In the genomic region with DNA sequence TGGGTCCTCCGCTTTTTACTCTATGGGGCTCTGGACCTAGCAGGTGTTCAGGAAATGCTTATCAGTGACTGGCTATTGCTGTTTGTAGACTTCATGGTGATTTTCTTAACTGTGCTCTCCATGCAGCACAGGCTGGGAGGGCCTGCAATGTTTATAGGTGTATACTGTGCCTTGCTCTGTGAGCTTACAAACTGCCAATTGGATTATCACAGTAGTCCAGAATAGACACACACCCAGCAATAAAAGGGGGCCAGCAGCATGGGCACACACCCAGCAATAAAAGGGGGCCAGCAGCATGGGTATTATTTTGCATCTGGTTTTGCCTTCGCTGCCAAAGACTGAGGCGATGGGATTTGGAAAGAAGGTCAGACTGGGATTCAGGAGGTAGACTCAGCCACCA, we compare ENCODE assay signal across 12 cellular contexts.
DNase-seq lines count a peak whose midpoint lies in the region; ATAC-seq and TF ChIP-seq lines count a peak whose summit lies in the region.
"Had no signal": no experiment of that assay in that cellular context is flagged by ENCODE, and none has a peak within 500 bp of the region (broad histone marks: within the 10 kb centered on the region; RNA-seq: fewer than 3 reads in every experiment).

No MANE protein-coding gene starts in this region.

- TF ChIP-seq POLR2A in Peyer's patch (IDR thresholded peaks at IDR 0.05) (no peak), spleen (IDR thresholded peaks at IDR 0.05) (no peak)

- 94 to 99% (median 97%) methylated on average over 3 of the region's 3 CpGs for WGBS in spleen, 5 donors

- H3K27ac ChIP-seq in Peyer's patch: peak overlapping the region in 3 of 4 donors; percentile 15 to 38 (median 23)
- H3K27ac ChIP-seq in colonic mucosa: peak overlapping the region; percentile 67
- peak overlapping the region; percentile 77 to 88 for H3K27ac ChIP-seq in mucosa of rectum (ENCODE audit: low read depth in 2 of 2, low read length in 2 of 2)
- H3K27ac ChIP-seq in spleen: no peak overlapping the region

- H3K9me3 ChIP-seq in Peyer's patch (no peaks in the 10 kb centered on the region), colonic mucosa (no peaks in the 10 kb centered on the region), mucosa of rectum (ENCODE audit: control insufficient read depth in 2 of 2, low read length in 2 of 2) (no peaks in the 10 kb centered on the region), spleen (no peaks in the 10 kb centered on the region)
- H3K9me3 ChIP-seq: HAP-1 had no signal

- no peak for ATAC-seq in GM21381 (IDR thresholded peaks at IDR 0.05; ENCODE audit: unreplicated experiment)
- ATAC-seq: CD8-positive, alpha-beta T cell had no signal

- peak overlapping the region in 1 of 2 donors; percentile 70 for H3K9ac ChIP-seq in colonic mucosa (ENCODE audit: low read depth in 2 of 2, low read length in 2 of 2)
- H3K9ac ChIP-seq in mucosa of rectum (ENCODE audit: low read depth in 1 of 2, low read length in 2 of 2): peak overlapping the region in 1 of 2 donors; percentile 0

- H3K27me3 ChIP-seq in Peyer's patch (no peaks in the 10 kb centered on the region), colonic mucosa (no peaks in the 10 kb centered on the region), mucosa of rectum (ENCODE audit: control insufficient read depth in 2 of 2, insufficient read depth in 2 of 2, low read length in 2 of 2) (no peaks in the 10 kb centered on the region), spleen (replicated peaks in 1 of 7) (no peaks in the 10 kb centered on the region)

- H3K4me3 ChIP-seq in Peyer's patch: no peak overlapping the region
- no peak overlapping the region for H3K4me3 ChIP-seq in colonic mucosa
- peak overlapping the region in 1 of 2 donors; percentile 44 for H3K4me3 ChIP-seq in mucosa of rectum (ENCODE audit: low read length in 2 of 2)
- no peak overlapping the region for H3K4me3 ChIP-seq in spleen
- H3K4me3 ChIP-seq: HAP-1 had no signal

- peaks cover 0 to 16% (median 0%) of the 10 kb centered on the region in 4 donors for H3K4me1 ChIP-seq in Peyer's patch
- peaks cover 11% of the 10 kb centered on the region for H3K4me1 ChIP-seq in colonic mucosa
- H3K4me1 ChIP-seq in mucosa of rectum (ENCODE audit: control insufficient read depth in 2 of 2, insufficient read depth in 2 of 2, low read length in 2 of 2): peaks cover 23 to 28% of the 10 kb centered on the region in 2 donors
- no peaks in the 10 kb centered on the region for H3K4me1 ChIP-seq in spleen
- H3K4me1 ChIP-seq: HAP-1 had no signal

- no peak for TF ChIP-seq CTCF in Peyer's patch (IDR thresholded peaks at IDR 0.05)
- TF ChIP-seq CTCF in colonic mucosa (IDR thresholded peaks at IDR 0.05): no peak
- no peak for TF ChIP-seq CTCF in spleen (IDR thresholded peaks at IDR 0.05 in 8 of 11, conservative IDR thresholded peaks at IDR 0.05 in 3 of 11)

- peaks cover 0 to 9% (median 0%) of the 10 kb centered on the region in 3 donors for H3K36me3 ChIP-seq in Peyer's patch
- no peaks in the 10 kb centered on the region for H3K36me3 ChIP-seq in colonic mucosa
- H3K36me3 ChIP-seq in mucosa of rectum (ENCODE audit: control insufficient read depth in 2 of 2, insufficient read depth in 2 of 2, low read length in 2 of 2): peaks cover 4 to 10% of the 10 kb centered on the region in 2 donors
- H3K36me3 ChIP-seq in spleen: peaks cover 0 to 73% (median 23%) of the 10 kb centered on the region in 6 donors
- H3K36me3 ChIP-seq: HAP-1 had no signal

- intact Hi-C loops in colonic mucosa (cut with DNase I) (no loop called here), spleen (cut with DNase I; ENCODE audit: low total_unique reads) (no loop called here)

- peak in 2 of 3 donors; percentile 66 to 69 for DNase-seq in Peyer's patch
- DNase-seq in colonic mucosa: peak; percentile 86
- DNase-seq in spleen: peak; percentile 1
- DNase-seq in HK-2 (ENCODE audit: unreplicated experiment): no peak
- DNase-seq in SW480 (ENCODE audit: low spot score): no peak
- DNase-seq: CD8-positive, alpha-beta T cell; COR-L47; DND-41; GDM1 had no signal

Comparison
In these comparisons a context has a peak if more than half of its experiments do, and no peak if none do; other contexts are left out.
1. DNase-seq: peak in Peyer's patch (2 of 3), colonic mucosa (single experiment) and spleen (single experiment); none in HK-2 (single experiment) and SW480 (single experiment).
2. H3K27ac ChIP-seq: peak in Peyer's patch (3 of 4), colonic mucosa (single experiment) and mucosa of rectum (2 of 2); none in spleen (0 of 8).